Comparison of ENCODE assay signal across 8 cellular contexts in the genomic region with DNA sequence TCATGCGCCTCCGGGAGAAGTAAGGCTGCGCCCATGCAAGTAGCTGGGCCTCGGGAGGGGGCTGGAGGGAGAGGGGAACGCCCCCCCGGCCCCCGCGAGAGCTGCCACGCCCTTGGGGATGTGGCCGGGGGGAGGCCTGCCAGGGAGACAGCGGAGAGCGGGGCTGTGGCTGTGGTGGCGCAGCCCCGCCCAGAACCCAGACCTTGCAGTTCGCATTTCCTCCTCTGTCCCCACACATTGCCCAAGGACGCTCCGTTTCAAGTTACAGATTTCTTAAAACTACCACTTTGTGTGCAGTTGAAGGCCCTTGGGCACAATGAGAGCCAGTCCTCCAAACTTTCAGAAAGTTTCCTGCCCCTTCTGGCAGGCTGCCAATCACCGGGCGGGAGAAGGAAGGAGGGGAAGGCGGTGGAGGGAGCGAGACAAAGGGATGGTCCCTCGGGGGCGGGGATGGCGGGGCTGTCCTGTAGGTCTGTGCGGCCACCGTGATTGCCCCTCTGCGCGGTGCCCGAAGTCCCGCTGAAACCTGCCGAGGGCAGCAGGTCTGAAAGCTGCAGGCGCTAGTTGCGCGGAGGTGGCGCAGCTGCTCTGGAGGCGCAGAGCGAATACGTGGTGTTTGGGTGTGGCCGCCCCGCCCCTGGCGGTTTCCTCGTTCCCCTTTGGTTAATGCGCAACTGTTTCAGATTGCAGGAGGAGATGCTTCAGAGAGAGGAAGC. TPM values are rescaled to one million over a fixed set of nuclear protein-coding genes. Genes with fewer than 3 reads are reported as not detected.
A peak's percentile ranks its signal among the peaks of the same experiment; 100 is the strongest.
DNase-seq lines count a peak whose midpoint lies in the region; ATAC-seq and TF ChIP-seq lines count a peak whose summit lies in the region.

No MANE protein-coding gene starts in this region.

- no peak for TF ChIP-seq CTCF in A673 (conservative IDR thresholded peaks at IDR 0.05; ENCODE audit: low read depth, low read length)

- H3K27me3 ChIP-seq in A673 (replicated peaks; ENCODE audit: insufficient read depth, low read depth, low read length, poor library complexity), result no peaks in the 10 kb centered on the region

- H3K4me3 ChIP-seq in A673 (ENCODE audit: low read depth, low read length, poor library complexity, severe bottlenecking), result peak overlapping the region; percentile 96

- no TSS peak for BruUV-seq in A673 (replicated peaks; lab: Mats Ljungman, UMichigan)

- peaks cover 60% of the 10 kb centered on the region for H3K4me1 Mint-ChIP-seq in activated CD4-positive, alpha-beta memory T cell treated with anti-CD3 and anti-CD28 coated beads for 36 hours (ENCODE audit: low read depth)

- H3K36me3 Mint-ChIP-seq in activated CD4-positive, alpha-beta memory T cell treated with anti-CD3 and anti-CD28 coated beads for 36 hours, result peaks cover 50% of the 10 kb centered on the region

- H3K4me3 Mint-ChIP-seq in activated CD4-positive, alpha-beta memory T cell treated with anti-CD3 and anti-CD28 coated beads for 36 hours, result peak overlapping the region; percentile 95

- no peaks in the 10 kb centered on the region for H3K9me3 ChIP-seq in A673 (ENCODE audit: low read depth, low read length, poor library complexity, severe bottlenecking)

- H3K27ac ChIP-seq in A673 (ENCODE audit: low read depth, low read length, poor library complexity, severe bottlenecking), result peak overlapping the region; percentile 93

- intact Hi-C loops in A673 (cut with micrococcal nuclease; ENCODE audit: unreplicated experiment), result loop anchor here (2.0 to 5.0 kb wide), 5 partner anchors 29 to 338 kb away; a partner anchor contains a TSS
- intact Hi-C loops in activated CD4-positive, alpha-beta memory T cell treated with anti-CD3 and anti-CD28 coated beads for 36 hours (cut with micrococcal nuclease), result loop anchor here (1.0 to 5.0 kb wide), 10 partner anchors 29 to 793 kb away; a partner anchor contains a TSS

- POLR2A ChIA-PET in A673 (lab: Charles Lee; ENCODE audit: low non-redundant PET), result interaction anchor here (0.6 kb wide), 4 partner anchors 81 to 285 kb away, joined by 3 to 6 read pairs (median 4); no protein-coding TSS in a partner anchor
- POLR2A ChIA-PET in activated CD4-positive, alpha-beta memory T cell treated with anti-CD3 and anti-CD28 coated beads for 36 hours (lab: Charles Lee), result interaction anchor here (0.6 to 4.6 kb wide), 14 partner anchors 8 to 414 kb away, joined by 3 to 50 read pairs (median 6); a partner anchor contains a TSS

- CTCF ChIA-PET in A673 (lab: Charles Lee), result interaction anchor here (0.6 to 1.2 kb wide), 7 partner anchors 30 to 397 kb away, joined by 3 to 5 read pairs (median 4); no protein-coding TSS in a partner anchor
- CTCF ChIA-PET in activated CD4-positive, alpha-beta memory T cell treated with anti-CD3 and anti-CD28 coated beads for 36 hours (lab: Charles Lee), result interaction anchor here (0.8 to 4.9 kb wide), 12 partner anchors 9 to 413 kb away, joined by 3 to 29 read pairs (median 7); a partner anchor contains a TSS

- H3K9me3 Mint-ChIP-seq in activated CD4-positive, alpha-beta memory T cell treated with anti-CD3 and anti-CD28 coated beads for 36 hours, result no peaks in the 10 kb centered on the region

- DNase-seq in A673 (ENCODE audit: low spot score), result peak; percentile 89
- peak; percentile 49 for DNase-seq in NCI-H446 treated with DMSO at 0.1 percent for 48 hours (lab: John Stamatoyannopoulos, UW)
- peak; percentile 94 for DNase-seq in activated CD4-positive, alpha-beta memory T cell treated with anti-CD3 and anti-CD28 coated beads for 36 hours
- DNase-seq in effector CD4-positive, alpha-beta T cell, result peak; percentile 79
- DNase-seq in mesenteric fat pad (ENCODE audit: low spot score), result peak; percentile 94
- peak; percentile 70 to 80 for DNase-seq in stimulated activated CD8-positive, alpha-beta memory T cell treated with anti-CD3 and anti-CD28 coated beads, Interleukin-4, amount 100 ng/mL, for 1 hour (ENCODE audit: low read depth in 2 of 2, low spot score in 1 of 2)

- peak overlapping the region; percentile 87 for H3K27ac Mint-ChIP-seq in activated CD4-positive, alpha-beta memory T cell treated with anti-CD3 and anti-CD28 coated beads for 36 hours

- peaks cover 1% of the 10 kb centered on the region for H3K27me3 Mint-ChIP-seq in activated CD4-positive, alpha-beta memory T cell treated with anti-CD3 and anti-CD28 coated beads for 36 hours

- H3K36me3 ChIP-seq in A673 (ENCODE audit: insufficient read depth, low read length, poor library complexity, severe bottlenecking), result peaks cover 47% of the 10 kb centered on the region

- peak; percentile 46 for ATAC-seq in GM18858 (IDR thresholded peaks at IDR 0.05; ENCODE audit: unreplicated experiment)
- peak; percentile 26 for ATAC-seq in HG03060 (IDR thresholded peaks at IDR 0.05; ENCODE audit: low read depth, unreplicated experiment)

- peaks cover 42% of the 10 kb centered on the region for H3K4me1 ChIP-seq in A673 (ENCODE audit: insufficient read depth, low read length, poor library complexity, severe bottlenecking)

RNA-seq across cellular contexts. Expression of a gene that starts 2.1 kb away (rescaled TPM):
- total RNA-seq in A673 (2021) (1,489 and 1,873 TPM in 2 replicates), mesenteric fat pad (3,828 TPM)
- total RNA-seq in activated CD4-positive, alpha-beta memory T cell treated with anti-CD3 and anti-CD28 coated beads for 36 hours, result 100 to 1,000 TPM; 515 to 525 TPM

RNA-seq across cellular contexts. Expression of a gene that starts 28.7 kb away (rescaled TPM):
- total RNA-seq in A673 (2021), result 14.0 and 14.1 TPM in 2 replicates
- 1 to 10 TPM; 5.0 to 5.8 TPM for total RNA-seq in activated CD4-positive, alpha-beta memory T cell treated with anti-CD3 and anti-CD28 coated beads for 36 hours
- total RNA-seq in mesenteric fat pad, result 7.1 TPM

Comparison
In these comparisons a context has a peak if more than half of its experiments do, and no peak if none do; other contexts are left out.
1. Peak in every context shown above with its lines: DNase-seq, ATAC-seq, H3K4me3 ChIP-seq and H3K27ac ChIP-seq.